10 cellular contexts compared by ENCODE assay signal in the genomic region with DNA sequence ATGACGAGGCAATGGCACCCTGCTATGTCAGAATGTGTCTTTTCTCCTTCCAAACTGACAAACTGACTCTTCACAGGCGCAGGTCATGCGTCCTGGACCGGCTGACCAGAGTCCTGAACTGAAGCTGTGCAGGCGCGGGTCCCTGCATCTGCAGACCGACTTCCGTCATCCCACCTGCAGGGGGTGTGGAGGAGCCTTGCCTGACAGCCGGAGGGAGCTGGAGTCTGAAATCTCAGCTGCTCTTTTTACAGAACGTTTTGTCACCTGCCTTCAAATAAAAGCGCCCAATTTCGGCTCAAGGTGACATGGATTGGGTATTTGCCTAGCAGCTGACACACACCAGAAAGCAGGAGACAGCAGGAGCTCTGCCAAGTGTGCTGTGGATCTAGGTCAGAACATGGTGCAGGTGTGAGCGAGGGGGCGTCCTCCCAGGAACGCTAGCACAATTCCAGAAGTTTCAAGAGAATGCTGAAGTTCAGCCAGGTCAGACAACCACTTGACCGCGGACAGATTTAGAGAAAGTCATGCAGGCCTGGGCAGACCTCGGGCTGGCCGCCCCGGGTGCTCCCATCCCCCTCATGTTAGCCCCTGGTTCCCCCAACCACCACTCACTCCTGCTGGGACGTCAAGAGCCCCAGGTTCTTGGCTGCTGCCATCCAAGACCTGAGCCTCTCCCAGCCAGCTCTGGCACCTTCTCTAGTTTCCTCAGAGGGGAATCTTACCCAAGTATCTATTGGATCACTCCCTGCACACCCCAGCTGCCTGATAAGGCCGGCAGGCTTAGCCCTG. TPM values are rescaled to one million over a fixed set of nuclear protein-coding genes. Genes with fewer than 3 reads are reported as not detected.
DNase-seq lines count a peak whose midpoint lies in the region; ATAC-seq and TF ChIP-seq lines count a peak whose summit lies in the region.
"Had no signal": no experiment of that assay in that cellular context is flagged by ENCODE, and none has a peak within 500 bp of the region (broad histone marks: within the 10 kb centered on the region; RNA-seq: fewer than 3 reads in every experiment).

No MANE protein-coding gene starts in this region.

- BruUV-seq in PC-3 (replicated peaks; lab: Mats Ljungman, UMichigan) = no TSS peak

- no peaks in the 10 kb centered on the region for H3K9me2 ChIP-seq in PC-3 (replicated peaks; ENCODE audit: low read length)

- no peak overlapping the region for H3K9ac ChIP-seq in PC-3 (ENCODE audit: low read length)

- H4K20me1 ChIP-seq in PC-3 (ENCODE audit: low read length) = peaks cover 72% of the 10 kb centered on the region

- H3K9me3 ChIP-seq in PC-3 (ENCODE audit: low read length) (no peaks in the 10 kb centered on the region), psoas muscle (no peaks in the 10 kb centered on the region)
- H3K9me3 ChIP-seq: tibial nerve had no signal

- no peaks in the 10 kb centered on the region for H3F3A ChIP-seq in PC-3 (ENCODE audit: low read length, unreplicated experiment)

- peaks cover 99% of the 10 kb centered on the region for H3K79me2 ChIP-seq in PC-3 (ENCODE audit: low read length)

- 23 to 42% (median 32%) methylated on average over 22 of the region's 22 CpGs for WGBS in psoas muscle, 3 donors

- intact Hi-C loops in PC-3 (cut with micrococcal nuclease) = no loop called here
- intact Hi-C loops in psoas muscle (cut with DNase I) = no loop called here

- H2AFZ ChIP-seq in PC-3 (ENCODE audit: low read length) = no peak overlapping the region

- ATAC-seq in PC-3 = peak; percentile 55
- peak; percentile 49 to 63 (median 53) for ATAC-seq in psoas muscle
- no peak for ATAC-seq in HG03432 (IDR thresholded peaks at IDR 0.05; ENCODE audit: unreplicated experiment)
- no peak for ATAC-seq in HG02885 (IDR thresholded peaks at IDR 0.05; ENCODE audit: poor library complexity, unreplicated experiment)
- ATAC-seq in HG02571 (IDR thresholded peaks at IDR 0.05; ENCODE audit: unreplicated experiment) = no peak

- no peak overlapping the region for H3K4me2 ChIP-seq in PC-3 (ENCODE audit: low read length)

- H3K4me3 ChIP-seq in GM12875 (ENCODE audit: low read depth, low read length) (no peak overlapping the region), PC-3 (ENCODE audit: low read length) (no peak overlapping the region), fibroblast of pulmonary artery (replicated peaks; ENCODE audit: low read depth, low read length) (no peak overlapping the region), psoas muscle (no peak overlapping the region)
- H3K4me3 ChIP-seq: tibial nerve had no signal

- POLR2A ChIA-PET in PC-3 (lab: Charles Lee; ENCODE audit: unreplicated experiment) = no interaction called here

- peaks cover 13% of the 10 kb centered on the region for H3K4me1 ChIP-seq in PC-3 (ENCODE audit: insufficient read depth, low read length)
- H3K4me1 ChIP-seq in psoas muscle = peaks cover 88% of the 10 kb centered on the region

- TF ChIP-seq CTCF in GM12875 (IDR thresholded peaks at IDR 0.05; ENCODE audit: borderline replicate concordance, insufficient read depth, low read depth, low read length) = 0 out of 2 replicates have a peak, but pooled peaks have one; percentile 9
- peak; percentile 52 for TF ChIP-seq CTCF in PC-3 (conservative IDR thresholded peaks at IDR 0.05; ENCODE audit: low read depth, low read length)
- peak; percentile 30 for TF ChIP-seq CTCF in fibroblast of pulmonary artery (IDR thresholded peaks at IDR 0.05; ENCODE audit: low read length, missing control alignments)
- peak; percentile 33 for TF ChIP-seq CTCF in psoas muscle (IDR thresholded peaks at IDR 0.05)

- CTCF ChIA-PET in PC-3 (lab: Charles Lee) = interaction anchor here (0.5 to 0.6 kb wide), 5 partner anchors 69 to 498 kb away, joined by 3 to 8 read pairs (median 4); a partner anchor contains a TSS

- H3K27me3 ChIP-seq in PC-3 (ENCODE audit: low read length) (no peaks in the 10 kb centered on the region), psoas muscle (ENCODE audit: insufficient read depth in 3 of 3, low read length in 2 of 3) (no peaks in the 10 kb centered on the region)
- H3K27me3 ChIP-seq: tibial nerve had no signal

- DNase-seq in PC-3 (peak; percentile 30), fibroblast of pulmonary artery (ENCODE audit: low read depth) (no peak), psoas muscle (peak in 1 of 2 donors; percentile 74), DMS153 treated with DMSO at 0.1 percent for 48 hours (lab: John Stamatoyannopoulos, UW; ENCODE audit: unreplicated experiment) (no peak)
- DNase-seq: activated T-cell treated with anti-CD3 and anti-CD28 coated beads for 4 hours had no signal

- H3K36me3 ChIP-seq in PC-3 (ENCODE audit: low read depth, low read length) (no peaks in the 10 kb centered on the region), psoas muscle (ENCODE audit: insufficient read depth in 1 of 2, low read depth in 1 of 2) (no peaks in the 10 kb centered on the region)
- H3K36me3 ChIP-seq: tibial nerve had no signal

- no peak overlapping the region for H3K27ac ChIP-seq in PC-3 (ENCODE audit: low read length)
- peak overlapping the region; percentile 67 for H3K27ac ChIP-seq in psoas muscle

RNA-seq across cellular contexts. Expression of a gene that starts 32.8 kb away (rescaled TPM):
- total RNA-seq in PC-3 (2014; rRNA removed) (21.0 and 30.6 TPM in 2 replicates), psoas muscle (10 to 100 TPM; 17.5 to 40.2 (median 24.9) TPM)
- polyA plus RNA-seq in psoas muscle = 10 to 100 TPM in 1 of 3 donors, 1 to 10 TPM in 2; 7.5 to 12.3 (median 9.2) TPM

RNA-seq across cellular contexts. Expression of a gene that starts 51.1 kb away (rescaled TPM):
- total RNA-seq in PC-3 (2014; rRNA removed) = 19.4 TPM in 2 replicates
- total RNA-seq in psoas muscle = 10 to 100 TPM in 3 of 4 donors, 1 to 10 TPM in 1; 9.8 to 17.0 (median 10.9) TPM
- 1 to 10 TPM; 6.3 to 8.6 (median 8.0) TPM for polyA plus RNA-seq in psoas muscle

RNA-seq across cellular contexts. Expression of a gene that starts 54.3 kb away (rescaled TPM):
- 243 and 278 TPM in 2 replicates for total RNA-seq in PC-3 (2014; rRNA removed)
- 100 to 1,000 TPM in 2 of 4 donors, 10 to 100 TPM in 2; 94.4 to 137 (median 113) TPM for total RNA-seq in psoas muscle
- polyA plus RNA-seq in psoas muscle = 100 to 1,000 TPM in 2 of 3 donors, 10 to 100 TPM in 1; 92.8 to 143 (median 138) TPM

Comparison
In these comparisons a context has a peak if more than half of its experiments do, and no peak if none do; other contexts are left out.
1. ATAC-seq: peak in PC-3 (single experiment) and psoas muscle (4 of 4); none in HG03432 (single experiment), HG02885 (single experiment) and HG02571 (single experiment).
2. Peak in every context shown above with its lines, with median percentiles within 50 percentile points of each other: CTCF ChIP-seq.